12 cellular contexts compared by ENCODE assay signal in genomic region chr17:72590382-72590781, GRCh38.
A peak's percentile ranks its signal among the peaks of the same experiment; 100 is the strongest.
DNase-seq lines count a peak whose midpoint lies in the region; ATAC-seq, FAIRE-seq and TF ChIP-seq lines count a peak whose summit lies in the region.
"Had no signal": no experiment of that assay in that cellular context is flagged by ENCODE, and none has a peak within 500 bp of the region (broad histone marks: within the 10 kb centered on the region; RNA-seq: fewer than 3 reads in every experiment).

No MANE protein-coding gene starts in this region.

- ATAC-seq in CD4-positive, alpha-beta T cell (ENCODE audit: poor library complexity), result no peak
- ATAC-seq in naive B cell (ENCODE audit: low read depth in 2 of 2), result no peak
- ATAC-seq: stimulated activated naive CD8-positive, alpha-beta T cell treated with anti-CD3 and anti-CD28 coated beads, Interleukin-15, Interleukin-2, amounts not matched to agents 100 U/mL and 50 U/mL, for 24 hours had no signal

- H3K27ac ChIP-seq in CD4-positive, alpha-beta T cell (ENCODE audit: low read depth, low read length), result no peak overlapping the region
- H3K27ac ChIP-seq: neutrophil, WERI-Rb-1 had no signal

- POLR2A ChIA-PET in CD4-positive, alpha-beta T cell (lab: Charles Lee), result no interaction called here

- in situ Hi-C loops in KBM-7 (cut with MboI; ENCODE audit: low pct_unique_long_range_greater_than_20kb, low sequenced_read_pairs), result no loop called here

- no peak overlapping the region for H3K27ac Mint-ChIP-seq in CD4-positive, alpha-beta T cell
- H3K27ac Mint-ChIP-seq in HFFc6 (peak overlapping the region; percentile 55), naive B cell (no peak overlapping the region)

- H3K9me3 ChIP-seq in CD4-positive, alpha-beta T cell (ENCODE audit: control insufficient read depth, low read length), result no peaks in the 10 kb centered on the region
- H3K9me3 ChIP-seq: neutrophil had no signal

- peaks cover 44% of the 10 kb centered on the region for H3K4me1 Mint-ChIP-seq in CD4-positive, alpha-beta T cell (ENCODE audit: low read depth)
- H3K4me1 Mint-ChIP-seq in HFFc6 (ENCODE audit: low read depth) (peaks cover 32% of the 10 kb centered on the region), naive B cell (peaks cover 8 to 19% (median 13%) of the 10 kb centered on the region in 3 donors)

- intact Hi-C loops in CD4-positive, alpha-beta T cell (cut with DNase I, micrococcal nuclease), result no loop called here

- FAIRE-seq in bronchial epithelial cell (lab: Jason Lieb, UNC), result no peak

- H3K36me3 Mint-ChIP-seq in CD4-positive, alpha-beta T cell (ENCODE audit: low read depth), result no peaks in the 10 kb centered on the region
- H3K36me3 Mint-ChIP-seq in HFFc6 (ENCODE audit: low read depth), result no peaks in the 10 kb centered on the region
- no peaks in the 10 kb centered on the region for H3K36me3 Mint-ChIP-seq in naive B cell

- H3K9me3 Mint-ChIP-seq in CD4-positive, alpha-beta T cell, result no peaks in the 10 kb centered on the region
- no peaks in the 10 kb centered on the region for H3K9me3 Mint-ChIP-seq in HFFc6
- peaks cover 0 to 3% (median 0%) of the 10 kb centered on the region in 7 donors for H3K9me3 Mint-ChIP-seq in naive B cell

- H3K4me3 ChIP-seq in bronchial epithelial cell (ENCODE audit: low read depth, low read length), result peak overlapping the region; percentile 90

- peak overlapping the region; percentile 44 for H3K4me3 Mint-ChIP-seq in CD4-positive, alpha-beta T cell
- H3K4me3 Mint-ChIP-seq in HFFc6 (peak overlapping the region; percentile 95), naive B cell (peak overlapping the region in 6 of 8 donors; percentile 24 to 58 (median 44))

- no peak for DNase-seq in CD4-positive, alpha-beta T cell
- DNase-seq in HFFc6 (peak; percentile 80), bronchial epithelial cell (ENCODE audit: low read depth) (peak; percentile 76), naive B cell (no peak), KBM-7 (no peak), iPS-NIHi7 (ENCODE audit: extremely low spot score) (no peak), DMS 273 (lab: John Stamatoyannopoulos, UW; ENCODE audit: unreplicated experiment) (no peak)
- DNase-seq in stimulated activated CD4-positive, alpha-beta T cell treated with anti-CD3 and anti-CD28 coated beads, Interleukin-2, amount 100 ng/mL, for 48 hours, result no peak
- DNase-seq: effector CD4-positive, alpha-beta T cell; stimulated activated naive CD8-positive, alpha-beta T cell treated with anti-CD3 and anti-CD28 coated beads, Interleukin-15, Interleukin-2, amounts not matched to agents 100 U/mL and 50 U/mL, for 24 hours; WERI-Rb-1 had no signal

- H3K36me3 ChIP-seq in bronchial epithelial cell (ENCODE audit: control insufficient read depth, insufficient read depth, low read length), result no peaks in the 10 kb centered on the region
- H3K36me3 ChIP-seq: neutrophil, WERI-Rb-1 had no signal

- no peak for TF ChIP-seq CTCF in CD4-positive, alpha-beta T cell (IDR thresholded peaks at IDR 0.05)
- TF ChIP-seq CTCF in HFFc6 (IDR thresholded peaks at IDR 0.05), result no peak
- TF ChIP-seq CTCF in bronchial epithelial cell (IDR thresholded peaks at IDR 0.05; ENCODE audit: insufficient read depth, low read length, severe bottlenecking), result no peak

- H3K27me3 Mint-ChIP-seq in CD4-positive, alpha-beta T cell, result peaks cover 70% of the 10 kb centered on the region
- peaks cover 15% of the 10 kb centered on the region for H3K27me3 Mint-ChIP-seq in HFFc6 (ENCODE audit: insufficient read depth)
- peaks cover 57 to 60% (median 60%) of the 10 kb centered on the region in 3 donors for H3K27me3 Mint-ChIP-seq in naive B cell

- peaks cover 25% of the 10 kb centered on the region for H3K27me3 ChIP-seq in CD4-positive, alpha-beta T cell (ENCODE audit: control insufficient read depth, insufficient read depth, low read length)
- no peaks in the 10 kb centered on the region for H3K27me3 ChIP-seq in bronchial epithelial cell (ENCODE audit: control insufficient read depth, insufficient read depth, low read length)

- CTCF ChIA-PET in CD4-positive, alpha-beta T cell (lab: Charles Lee), result no interaction called here

Comparison
In these comparisons a context has a peak if more than half of its experiments do, and no peak if none do; other contexts are left out.
1. DNase-seq: peak in HFFc6 (single experiment) and bronchial epithelial cell (single experiment); none in CD4-positive, alpha-beta T cell (0 of 10), naive B cell (single experiment), stimulated activated CD4-positive, alpha-beta T cell treated with anti-CD3 and anti-CD28 coated beads, Interleukin-2, amount 100 ng/mL, for 48 hours (0 of 2), KBM-7 (single experiment), iPS-NIHi7 (single experiment) and DMS 273 (single experiment).
2. H3K4me3 Mint-ChIP-seq: peak in every context shown above with its lines; median percentile 95 in HFFc6; 44 in naive B cell; 44 in CD4-positive, alpha-beta T cell.